ENCODE assay signal across 9 cellular contexts in genomic region chr12:52445876-52446275, GRCh38. TPM values are rescaled to one million over a fixed set of nuclear protein-coding genes. Genes with fewer than 3 reads are reported as not detected.
"Had no signal": no experiment of that assay in that cellular context is flagged by ENCODE, and none has a peak within 500 bp of the region (broad histone marks: within the 10 kb centered on the region; RNA-seq: fewer than 3 reads in every experiment).

No MANE protein-coding gene starts in this region.

- H3K36me3 ChIP-seq: HAP-1 had no signal

- H3K27ac ChIP-seq: GM23248 had no signal

- H3K9ac ChIP-seq: GM23248 had no signal

- H3K4me1 ChIP-seq: HAP-1 had no signal

- ATAC-seq: HCT116 had no signal

- DNase-seq: GOT3, H7, HFFc6, IMR-90 had no signal

- H2AFZ ChIP-seq: GM23248 had no signal

- H3K4me3 ChIP-seq: GM23248, HAP-1 had no signal

- H3K9me3 ChIP-seq: HAP-1 had no signal

RNA-seq across cellular contexts. Expression of gene KRT6B, which starts 6.1 kb away (rescaled TPM):
- total RNA-seq: GM23248, H4, H7, HFFc6, IMR-90 had no signal
- polyA plus RNA-seq: GM23248, IMR-90 had no signal

RNA-seq across cellular contexts. Expression of gene KRT75, which starts 11.7 kb away (rescaled TPM):
- total RNA-seq: GM23248, H7, HFFc6, IMR-90 had no signal
- polyA plus RNA-seq: GM23248, IMR-90 had no signal

RNA-seq across cellular contexts. Expression of gene KRT6C, which starts 27.7 kb away (rescaled TPM):
- total RNA-seq: GM23248, H4, H7, HFFc6, HT-29, IMR-90 had no signal
- polyA plus RNA-seq: GM23248, IMR-90 had no signal

RNA-seq across cellular contexts. Expression of gene KRT82, which starts 39.7 kb away (rescaled TPM):
- total RNA-seq: GM23248, H4, H7, HFFc6, HT-29, IMR-90 had no signal
- polyA plus RNA-seq: GM23248, IMR-90 had no signal

RNA-seq across cellular contexts. Expression of gene KRT6A, which starts 47.2 kb away (rescaled TPM):
- total RNA-seq: GM23248, H4, H7, HFFc6, HT-29, IMR-90 had no signal
- polyA plus RNA-seq: GM23248, IMR-90 had no signal
